Comparison of ENCODE assay signal across 19 cellular contexts in the genomic region with DNA sequence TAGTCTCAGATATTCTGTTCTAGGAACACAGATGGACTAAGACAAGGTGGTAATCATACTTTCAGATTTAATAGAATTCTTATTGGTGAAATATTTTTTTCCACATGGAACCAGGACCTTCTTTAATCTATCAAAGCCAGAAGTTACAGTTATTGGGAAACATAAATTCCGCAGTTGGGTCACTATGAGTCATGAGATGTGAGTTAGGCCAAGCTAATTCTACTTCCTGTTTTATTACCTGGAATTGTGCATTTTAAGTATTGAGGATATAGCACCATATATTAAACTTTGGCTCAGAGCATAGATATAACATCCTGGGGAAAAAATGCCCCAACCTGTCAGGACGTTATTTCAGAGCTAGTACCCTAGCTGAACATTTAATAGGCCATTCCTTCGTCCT.
DNase-seq lines count a peak whose midpoint lies in the region; ATAC-seq, FAIRE-seq and TF ChIP-seq lines count a peak whose summit lies in the region.
"Had no signal": no experiment of that assay in that cellular context is flagged by ENCODE, and none has a peak within 500 bp of the region (broad histone marks: within the 10 kb centered on the region; RNA-seq: fewer than 3 reads in every experiment).

No MANE protein-coding gene starts in this region.

- no peak for TF ChIP-seq POLR2A in H54 (IDR thresholded peaks at IDR 0.05; ENCODE audit: low read depth, low read length)
- TF ChIP-seq POLR2A in suprapubic skin (IDR thresholded peaks at IDR 0.05), result no peak

- no peaks in the 10 kb centered on the region for H3K27me3 ChIP-seq in suprapubic skin
- H3K27me3 ChIP-seq in CD4-positive, alpha-beta memory T cell (ENCODE audit: insufficient read depth, low read length), result no peaks in the 10 kb centered on the region
- H3K27me3 ChIP-seq: gastroesophageal sphincter had no signal

- 67% methylated on average over 3 of the region's 3 CpGs for WGBS in suprapubic skin

- H3K4me1 ChIP-seq in suprapubic skin, result no peaks in the 10 kb centered on the region
- H3K4me1 ChIP-seq in CD4-positive, alpha-beta memory T cell (ENCODE audit: insufficient read depth, low read length), result no peaks in the 10 kb centered on the region
- H3K4me1 ChIP-seq: gastroesophageal sphincter had no signal

- peak; percentile 89 for FAIRE-seq in H54 (lab: Jason Lieb, UNC)

- H3K27ac Mint-ChIP-seq in CD4-positive, alpha-beta memory T cell, result no peak overlapping the region

- peaks cover 0 to 1% of the 10 kb centered on the region in 2 donors for H3K27me3 Mint-ChIP-seq in CD4-positive, alpha-beta memory T cell

- TF ChIP-seq CTCF in choroid plexus epithelial cell (conservative IDR thresholded peaks at IDR 0.05; ENCODE audit: low read depth, low read length), result no peak
- TF ChIP-seq CTCF in suprapubic skin (IDR thresholded peaks at IDR 0.05), result no peak
- no peak for TF ChIP-seq CTCF in GM20000 (IDR thresholded peaks at IDR 0.05; ENCODE audit: extremely low read depth, missing control alignments)

- H3K4me1 Mint-ChIP-seq in CD4-positive, alpha-beta memory T cell, result no peaks in the 10 kb centered on the region

- no peak for ATAC-seq in HG02970 (IDR thresholded peaks at IDR 0.05; ENCODE audit: low FRiP score, unreplicated experiment)
- ATAC-seq: gastroesophageal sphincter had no signal

- H3K27ac ChIP-seq in suprapubic skin, result no peak overlapping the region
- H3K27ac ChIP-seq in CD4-positive, alpha-beta memory T cell (ENCODE audit: low read depth, low read length), result no peak overlapping the region
- H3K27ac ChIP-seq: gastroesophageal sphincter had no signal

- no peaks in the 10 kb centered on the region for H3K36me3 Mint-ChIP-seq in CD4-positive, alpha-beta memory T cell

- intact Hi-C loops in CD4-positive, alpha-beta memory T cell (cut with micrococcal nuclease), result no loop called here

- H3K36me3 ChIP-seq in suprapubic skin, result no peaks in the 10 kb centered on the region
- no peaks in the 10 kb centered on the region for H3K36me3 ChIP-seq in CD4-positive, alpha-beta memory T cell (ENCODE audit: insufficient read depth, low read length)
- H3K36me3 ChIP-seq: gastroesophageal sphincter had no signal

- no peak overlapping the region for H3K4me3 Mint-ChIP-seq in CD4-positive, alpha-beta memory T cell

- POLR2A ChIA-PET in CD4-positive, alpha-beta memory T cell (lab: Charles Lee; ENCODE audit: partially characterized antibody), result no interaction called here

- H3K4me3 ChIP-seq in choroid plexus epithelial cell (ENCODE audit: low read depth, low read length) (no peak overlapping the region), suprapubic skin (no peak overlapping the region)
- H3K4me3 ChIP-seq in CD4-positive, alpha-beta memory T cell (ENCODE audit: low read length in 2 of 2), result no peak overlapping the region
- H3K4me3 ChIP-seq: gastroesophageal sphincter, lung had no signal

- CTCF ChIA-PET in CD4-positive, alpha-beta memory T cell (lab: Charles Lee; ENCODE audit: partially characterized antibody), result interaction anchor here (0.9 kb wide), 1 partner anchor 105 kb away, joined by 3 read pairs; a partner anchor contains a TSS

- TF ChIP-seq EP300 in suprapubic skin (IDR thresholded peaks at IDR 0.05), result no peak

- H3K9me3 Mint-ChIP-seq in CD4-positive, alpha-beta memory T cell, result peaks cover 0 to 11% (median 5%) of the 10 kb centered on the region in 8 donors

- DNase-seq in H54 (ENCODE audit: insufficient read length, low spot score), result no peak
- DNase-seq in NOMO-1 treated with DMSO at 0.1 percent for 48 hours (lab: John Stamatoyannopoulos, UW; ENCODE audit: unreplicated experiment), result peak; percentile 79
- peak; percentile 66 for DNase-seq in choroid plexus epithelial cell (ENCODE audit: low read depth)
- DNase-seq in lung microvascular endothelial cell (ENCODE audit: low read depth in 2 of 2), result peak; percentile 49 to 53
- no peak for DNase-seq in suprapubic skin (ENCODE audit: low spot score in 2 of 2)
- DNase-seq in GM20000 (ENCODE audit: low spot score), result no peak
- no peak for DNase-seq in CD4-positive, alpha-beta memory T cell
- DNase-seq: activated CD4-positive, alpha-beta T cell treated with anti-CD3 and anti-CD28 coated beads for 4 hours; activated CD8-positive, alpha-beta memory T cell treated with anti-CD3 and anti-CD28 coated beads, Interleukin-2, amount 50 U/mL, for 4 hours; activated naive CD4-positive, alpha-beta T cell; effector CD4-positive, alpha-beta T cell; NCI-H2029 treated with DMSO at 0.1 percent for 48 hours; NCI-H774; SHP77; stimulated activated CD4-positive, alpha-beta T cell treated with anti-CD3 and anti-CD28 coated beads, Interleukin-15, amount 100 ng/mL, for 24 hours; T-helper 2 cell had no signal

- no peaks in the 10 kb centered on the region for H3K9me3 ChIP-seq in suprapubic skin
- no peaks in the 10 kb centered on the region for H3K9me3 ChIP-seq in CD4-positive, alpha-beta memory T cell (ENCODE audit: control insufficient read depth in 1 of 2, low read length in 2 of 2)
- H3K9me3 ChIP-seq: gastroesophageal sphincter had no signal

Comparison
In these comparisons a context has a peak if more than half of its experiments do, and no peak if none do; other contexts are left out.
1. DNase-seq: peak in NOMO-1 treated with DMSO at 0.1 percent for 48 hours (single experiment), choroid plexus epithelial cell (single experiment) and lung microvascular endothelial cell (2 of 2); none in H54 (single experiment), suprapubic skin (0 of 2), GM20000 (single experiment) and CD4-positive, alpha-beta memory T cell (0 of 5).